Comparison of ENCODE assay signal across 1 cellular context in the genomic region with DNA sequence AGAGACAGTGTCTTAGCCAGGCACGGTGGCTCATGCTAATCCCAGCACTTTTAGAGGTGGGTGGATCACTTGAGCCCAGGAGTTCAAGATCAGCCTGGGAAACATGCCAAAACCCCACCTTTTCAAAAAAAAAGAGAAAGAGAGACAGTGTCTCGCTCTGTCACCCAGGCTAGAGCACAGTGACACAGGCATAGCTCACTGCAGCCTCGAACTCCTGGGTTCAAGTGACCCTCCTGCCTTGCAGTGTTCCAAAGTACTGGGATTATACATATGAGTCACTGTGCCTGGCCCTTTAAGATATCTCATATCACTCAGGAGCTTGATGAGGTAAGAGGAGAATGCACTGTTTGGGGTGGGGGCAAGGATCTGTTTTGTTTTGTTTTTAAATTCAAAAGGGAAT.
TF ChIP-seq lines count a peak whose summit lies in the region.

No MANE protein-coding gene starts in this region.

TF ChIP-seq in K562, 482 proteins besides CTCF, POLR2A, EP300 and RAD21:
- peak; percentile 81 for TF ChIP-seq ARID1B (IDR thresholded peaks at IDR 0.05)
- no peak for TF ChIP-seq RFX5 (IDR thresholded peaks at IDR 0.05; ENCODE audit: low read depth, low read length)
- TF ChIP-seq NFIC (IDR thresholded peaks at IDR 0.05) = peak; percentile 70
- TF ChIP-seq RFX1 (IDR thresholded peaks at IDR 0.05) = no peak
- TF ChIP-seq POLR2AphosphoS5 (IDR thresholded peaks at IDR 0.05; ENCODE audit: control insufficient read depth, insufficient read depth, low read depth, low read length) = 0 out of 2 replicates have a peak, but pooled peaks have one; percentile 20
- peak; percentile 49; the same call in 1 of the 2 replicates for TF ChIP-seq FOSL1 (tag; conservative IDR thresholded peaks at IDR 0.05)
- 0 out of 2 replicates have a peak, but pooled peaks have one; percentile 13 for TF ChIP-seq CREM (IDR thresholded peaks at IDR 0.05; ENCODE audit: low read depth)
- TF ChIP-seq FUS (optimal IDR thresholded peaks at IDR 0.05; ENCODE audit: low read depth, low read length) = no peak
- peak; percentile 40; the same call in 1 of the 2 replicates for TF ChIP-seq TAL1 (IDR thresholded peaks at IDR 0.05)
- TF ChIP-seq JUND (IDR thresholded peaks at IDR 0.05; ENCODE audit: borderline replicate concordance, low read depth, low read length) = peak; percentile 82
- TF ChIP-seq JUND (tag; IDR thresholded peaks at IDR 0.05; ENCODE audit: borderline replicate concordance, low read depth, low read length) = peak; percentile 65; the same call in 2 of the 3 replicates
- TF ChIP-seq, protein P1, sequence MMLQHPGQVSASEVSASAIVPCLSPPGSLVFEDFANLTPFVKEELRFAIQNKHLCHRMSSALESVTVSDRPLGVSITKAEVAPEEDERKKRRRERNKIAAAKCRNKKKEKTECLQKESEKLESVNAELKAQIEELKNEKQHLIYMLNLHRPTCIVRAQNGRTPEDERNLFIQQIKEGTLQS (IDR thresholded peaks at IDR 0.05) = peak; percentile 77
- TF ChIP-seq, protein P1 (CRISPR knock-in tag; conservative IDR thresholded peaks at IDR 0.05) = no peak
- peak; percentile 30 for TF ChIP-seq POLR3A (IDR thresholded peaks at IDR 0.05; ENCODE audit: borderline replicate concordance, extremely low read depth, insufficient read depth, insufficient read length)
- peak; percentile 53 for TF ChIP-seq CBFA2T3 (IDR thresholded peaks at IDR 0.05)
- TF ChIP-seq ZNF384 (IDR thresholded peaks at IDR 0.05; ENCODE audit: low read depth, low read length) = peak; percentile 37
- TF ChIP-seq ATF1 (CRISPR knock-in tag; IDR thresholded peaks at IDR 0.05) = no peak
- no peak for TF ChIP-seq ATF1 (tag; IDR thresholded peaks at IDR 0.05)
- TF ChIP-seq EHMT2 (IDR thresholded peaks at IDR 0.05) = 0 out of 2 replicates have a peak, but pooled peaks have one; percentile 8
- peak; percentile 22; the same call in 1 of the 2 replicates for TF ChIP-seq TEAD4 (IDR thresholded peaks at IDR 0.05; ENCODE audit: low read length)
- no peak for TF ChIP-seq TEAD4 (CRISPR knock-in tag; IDR thresholded peaks at IDR 0.05; ENCODE audit: borderline replicate concordance)
- peak; percentile 63; the same call in 1 of the 2 replicates for TF ChIP-seq SMARCE1 (IDR thresholded peaks at IDR 0.05)
- TF ChIP-seq TCF3 (CRISPR knock-in tag; IDR thresholded peaks at IDR 0.05) = peak; percentile 45
- peak; percentile 63; the same call in 1 of the 2 replicates for TF ChIP-seq SMARCA4 (IDR thresholded peaks at IDR 0.05)
- TF ChIP-seq CBX3 (IDR thresholded peaks at IDR 0.05; ENCODE audit: borderline replicate concordance in 1 of 2, low read length in 2 of 2) = peak in 1 of 2 experiments; percentile 20; a peak in 1 of 3 replicates
- TF ChIP-seq JUN (IDR thresholded peaks at IDR 0.05; ENCODE audit: borderline replicate concordance, low read depth, low read length) = 0 out of 2 replicates have a peak, but pooled peaks have one; percentile 53
- no peak for TF ChIP-seq JUN (CRISPR knock-in tag; IDR thresholded peaks at IDR 0.05; ENCODE audit: borderline replicate concordance)
- no peak for TF ChIP-seq TEAD1 (CRISPR knock-in tag; IDR thresholded peaks at IDR 0.05)
- TF ChIP-seq, protein P2, sequence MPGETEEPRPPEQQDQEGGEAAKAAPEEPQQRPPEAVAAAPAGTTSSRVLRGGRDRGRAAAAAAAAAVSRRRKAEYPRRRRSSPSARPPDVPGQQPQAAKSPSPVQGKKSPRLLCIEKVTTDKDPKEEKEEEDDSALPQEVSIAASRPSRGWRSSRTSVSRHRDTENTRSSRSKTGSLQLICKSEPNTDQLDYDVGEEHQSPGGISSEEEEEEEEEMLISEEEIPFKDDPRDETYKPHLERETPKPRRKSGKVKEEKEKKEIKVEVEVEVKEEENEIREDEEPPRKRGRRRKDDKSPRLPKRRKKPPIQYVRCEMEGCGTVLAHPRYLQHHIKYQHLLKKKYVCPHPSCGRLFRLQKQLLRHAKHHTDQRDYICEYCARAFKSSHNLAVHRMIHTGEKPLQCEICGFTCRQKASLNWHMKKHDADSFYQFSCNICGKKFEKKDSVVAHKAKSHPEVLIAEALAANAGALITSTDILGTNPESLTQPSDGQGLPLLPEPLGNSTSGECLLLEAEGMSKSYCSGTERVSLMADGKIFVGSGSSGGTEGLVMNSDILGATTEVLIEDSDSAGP (CRISPR knock-in tag; IDR thresholded peaks at IDR 0.05) = peak; percentile 88
- peak; percentile 75; the same call in 1 of the 2 replicates for TF ChIP-seq DPF2 (IDR thresholded peaks at IDR 0.05)
- TF ChIP-seq ZNF184 (CRISPR knock-in tag; IDR thresholded peaks at IDR 0.05) = no peak
- peak; percentile 52 for TF ChIP-seq TBP (optimal IDR thresholded peaks at IDR 0.05; ENCODE audit: low read depth, low read length)
